Comparison of ENCODE assay signal across 29 cellular contexts in the genomic region with DNA sequence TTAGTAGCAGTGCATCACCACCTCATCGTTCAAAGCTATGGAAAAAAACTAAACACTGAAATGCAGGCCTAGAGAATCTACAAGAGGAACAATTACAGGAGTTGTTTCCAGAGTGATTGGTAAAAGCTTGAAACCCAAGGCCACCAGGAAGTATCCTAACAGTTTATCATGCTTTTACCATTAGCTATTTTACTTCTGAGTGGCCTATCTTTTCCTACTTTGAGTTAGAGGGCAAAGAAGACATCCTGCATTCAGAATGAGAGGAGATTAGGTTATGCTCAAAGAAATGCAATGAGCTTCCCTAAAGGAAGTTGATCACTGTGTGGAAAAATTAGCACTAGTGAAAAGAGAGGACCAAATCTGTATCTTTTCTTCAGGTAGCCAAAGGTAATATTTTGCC.
A peak's percentile ranks its signal among the peaks of the same experiment; 100 is the strongest.
DNase-seq lines count a peak whose midpoint lies in the region; ATAC-seq and TF ChIP-seq lines count a peak whose summit lies in the region.
"Had no signal": no experiment of that assay in that cellular context is flagged by ENCODE, and none has a peak within 500 bp of the region (broad histone marks: within the 10 kb centered on the region; RNA-seq: fewer than 3 reads in every experiment).

No MANE protein-coding gene starts in this region.

- H2AFZ ChIP-seq in OCI-LY7 (ENCODE audit: low read length) = no peak overlapping the region
- H2AFZ ChIP-seq: neural progenitor cell, parathyroid adenoma had no signal

- no peak overlapping the region for H3K4me3 ChIP-seq in cardiac muscle cell
- H3K4me3 ChIP-seq in esophagus muscularis mucosa = no peak overlapping the region
- no peak overlapping the region for H3K4me3 ChIP-seq in mesodermal cell (ENCODE audit: extremely low read depth, insufficient read depth, low read length, poor library complexity, severe bottlenecking)
- H3K4me3 ChIP-seq in tibial nerve = no peak overlapping the region
- no peak overlapping the region for H3K4me3 ChIP-seq in OCI-LY7 (ENCODE audit: low read depth, low read length, poor library complexity, severe bottlenecking)
- H3K4me3 ChIP-seq: BLaER1 treated with 17β-estradiol and CSF1 and Interleukin-3, amounts not matched to agents 10 nM and 100 nM; body of pancreas; neural progenitor cell; SJCRH30; stomach had no signal

- intact Hi-C loops in Right ventricle myocardium superior (cut with DNase I) (no loop called here), esophagus muscularis mucosa (cut with DNase I) (no loop called here), OCI-LY7 (cut with micrococcal nuclease; ENCODE audit: unreplicated experiment) (no loop called here)

- no peaks in the 10 kb centered on the region for H3K36me3 ChIP-seq in cardiac muscle cell
- peaks cover 0 to under 1% (median 0%) of the 10 kb centered on the region in 4 donors for H3K36me3 ChIP-seq in esophagus muscularis mucosa
- peaks cover 2% of the 10 kb centered on the region for H3K36me3 ChIP-seq in mesodermal cell (ENCODE audit: control insufficient read depth, insufficient read depth, low read length)
- H3K36me3 ChIP-seq in tibial nerve = no peaks in the 10 kb centered on the region
- H3K36me3 ChIP-seq in OCI-LY7 (ENCODE audit: insufficient read depth, low read length) = no peaks in the 10 kb centered on the region
- H3K36me3 ChIP-seq: BLaER1 treated with 17β-estradiol and CSF1 and Interleukin-3, amounts not matched to agents 10 nM and 100 nM; neural progenitor cell; SJCRH30; stomach had no signal

- CTCF ChIA-PET in OCI-LY7 (lab: Charles Lee; ENCODE audit: unreplicated experiment) = no interaction called here

- H3K27me3 ChIP-seq in cardiac muscle cell (no peaks in the 10 kb centered on the region), esophagus muscularis mucosa (no peaks in the 10 kb centered on the region), tibial nerve (no peaks in the 10 kb centered on the region)
- H3K27me3 ChIP-seq: BLaER1 treated with 17β-estradiol and CSF1 and Interleukin-3, amounts not matched to agents 10 nM and 100 nM; body of pancreas; neural progenitor cell; SJCRH30; stomach had no signal

- H3K4me1 ChIP-seq in cardiac muscle cell (ENCODE audit: low read depth) (peaks cover 46% of the 10 kb centered on the region), esophagus muscularis mucosa (peaks cover 52 to 59% (median 59%) of the 10 kb centered on the region in 4 donors), mesodermal cell (ENCODE audit: control insufficient read depth, insufficient read depth, low read length, poor library complexity, severe bottlenecking) (peaks cover 29% of the 10 kb centered on the region), tibial nerve (peaks cover 0 to 68% (median 37%) of the 10 kb centered on the region in 4 donors), OCI-LY7 (ENCODE audit: insufficient read depth, low read length, poor library complexity, severe bottlenecking) (no peaks in the 10 kb centered on the region)
- H3K4me1 ChIP-seq: BLaER1 treated with 17β-estradiol and CSF1 and Interleukin-3, amounts not matched to agents 10 nM and 100 nM; neural progenitor cell; parathyroid adenoma had no signal

- no peak for TF ChIP-seq EP300 in esophagus muscularis mucosa (IDR thresholded peaks at IDR 0.05)
- no peak for TF ChIP-seq EP300 in tibial nerve (IDR thresholded peaks at IDR 0.05)

- H3K9me3 ChIP-seq in cardiac muscle cell (ENCODE audit: low read depth) = no peaks in the 10 kb centered on the region
- H3K9me3 ChIP-seq in esophagus muscularis mucosa = no peaks in the 10 kb centered on the region
- H3K9me3 ChIP-seq in mesodermal cell (ENCODE audit: control insufficient read depth, low read length) = no peaks in the 10 kb centered on the region
- no peaks in the 10 kb centered on the region for H3K9me3 ChIP-seq in tibial nerve
- H3K9me3 ChIP-seq in OCI-LY7 (ENCODE audit: low read length) = no peaks in the 10 kb centered on the region
- H3K9me3 ChIP-seq: BLaER1 treated with 17β-estradiol and CSF1 and Interleukin-3, amounts not matched to agents 10 nM and 100 nM; body of pancreas; SJCRH30; stomach had no signal

- no peaks in the 10 kb centered on the region for H4K20me1 ChIP-seq in OCI-LY7 (ENCODE audit: insufficient read depth, low read length)
- H4K20me1 ChIP-seq: BLaER1 treated with 17β-estradiol and CSF1 and Interleukin-3, amounts not matched to agents 10 nM and 100 nM had no signal

- H3K27ac ChIP-seq in cardiac muscle cell = peak overlapping the region; percentile 81
- H3K27ac ChIP-seq in esophagus muscularis mucosa (replicated peaks in 1 of 4) = peak overlapping the region; percentile 15 to 32 (median 22)
- H3K27ac ChIP-seq in mesodermal cell (ENCODE audit: low read depth, low read length, severe bottlenecking) = peak overlapping the region; percentile 71
- peak overlapping the region in 3 of 4 donors; percentile 11 to 94 (median 92) for H3K27ac ChIP-seq in tibial nerve
- H3K27ac ChIP-seq in OCI-LY7 (ENCODE audit: low read depth, low read length, poor library complexity, severe bottlenecking) = no peak overlapping the region
- H3K27ac ChIP-seq: 22Rv1; BLaER1 treated with 17β-estradiol and CSF1 and Interleukin-3, amounts not matched to agents 10 nM and 100 nM; epithelial cell of prostate; neural progenitor cell; parathyroid adenoma; SJCRH30; VCaP had no signal

- POLR2A ChIA-PET in OCI-LY7 (lab: Charles Lee) = interaction anchor here (0.6 kb wide), 1 partner anchor 1730 kb away, joined by 4 read pairs; no protein-coding TSS in a partner anchor

- TF ChIP-seq CTCF in cardiac muscle cell (IDR thresholded peaks at IDR 0.05; ENCODE audit: low read depth, low read length) (no peak), esophagus muscularis mucosa (IDR thresholded peaks at IDR 0.05) (no peak), tibial nerve (IDR thresholded peaks at IDR 0.05) (no peak), omental fat pad (IDR thresholded peaks at IDR 0.05) (no peak), OCI-LY7 (conservative IDR thresholded peaks at IDR 0.05; ENCODE audit: low read length) (no peak)

- ATAC-seq in Right ventricle myocardium superior (ENCODE audit: poor library complexity) = no peak
- ATAC-seq in omental fat pad (ENCODE audit: low FRiP score) = no peak
- ATAC-seq: activated CD4-positive, alpha-beta T cell treated with anti-CD3 and anti-CD28 coated beads for 36 hours; activated CD8-positive, alpha-beta T cell treated with anti-CD3 and anti-CD28 coated beads for 36 hours had no signal

- WGBS in esophagus muscularis mucosa = 71% methylated on average over 1 of the region's 1 CpG
- 100% methylated on average over 1 of the region's 1 CpG; no CpG with 5 or more reads in 1 of the 2 experiments for WGBS in mesodermal cell (ENCODE audit: insufficient coverage in 2 of 2), 2 experiments
- 32 to 46% methylated on average over 1 of the region's 1 CpG for WGBS in tibial nerve, 2 donors

- H3K9me2 ChIP-seq in OCI-LY7 (ENCODE audit: insufficient read depth, low read length) = no peaks in the 10 kb centered on the region

- no peak overlapping the region for H3K4me2 ChIP-seq in OCI-LY7 (ENCODE audit: low read length)
- H3K4me2 ChIP-seq: BLaER1 treated with 17β-estradiol and CSF1 and Interleukin-3, amounts not matched to agents 10 nM and 100 nM; neural progenitor cell had no signal

- TF ChIP-seq POLR2A in esophagus muscularis mucosa (IDR thresholded peaks at IDR 0.05; ENCODE audit: low read depth) = no peak
- TF ChIP-seq POLR2A in tibial nerve (IDR thresholded peaks at IDR 0.05) = no peak

- DNase-seq in cardiac muscle cell (ENCODE audit: low read depth in 1 of 2, low spot score in 1 of 2) (no peak), Right ventricle myocardium superior (no peak), esophagus muscularis mucosa (ENCODE audit: extremely low spot score) (no peak), tibial nerve (ENCODE audit: low spot score in 2 of 2) (no peak), omental fat pad (ENCODE audit: low spot score) (no peak), OCI-LY7 (ENCODE audit: low spot score) (no peak), foreskin melanocyte (no peak)
- DNase-seq: activated CD4-positive, alpha-beta T cell treated with anti-CD3 and anti-CD28 coated beads for 36 hours; activated CD8-positive, alpha-beta memory T cell treated with anti-CD3 and anti-CD28 coated beads, Interleukin-2, amount 50 U/mL, for 48 hours; activated CD8-positive, alpha-beta T cell treated with anti-CD3 and anti-CD28 coated beads for 36 hours; activated naive CD4-positive, alpha-beta T cell treated with anti-CD3 and anti-CD28 coated beads for 36 hours; body of pancreas; glutamatergic neuron; H9; mammary epithelial cell; NCI-H2107; SJCRH30; stimulated activated CD4-positive, alpha-beta T cell treated with anti-CD3 and anti-CD28 coated beads, Interleukin-12 subunit alpha, Interleukin-12 subunit beta, amount 100 ng/mL, for 4 hours; stimulated activated CD4-positive, alpha-beta T cell treated with anti-CD3 and anti-CD28 coated beads, Interleukin-4, amount 100 ng/mL, for 1 hour; stomach; T-helper 9 cell; trophoblast cell had no signal

- no peaks in the 10 kb centered on the region for H3K79me2 ChIP-seq in OCI-LY7 (ENCODE audit: insufficient read depth, low read depth, low read length)
- H3K79me2 ChIP-seq: parathyroid adenoma had no signal

- no TSS peak for BruUV-seq in OCI-LY7 (replicated peaks; lab: Mats Ljungman, UMichigan)
